In the genomic region with DNA sequence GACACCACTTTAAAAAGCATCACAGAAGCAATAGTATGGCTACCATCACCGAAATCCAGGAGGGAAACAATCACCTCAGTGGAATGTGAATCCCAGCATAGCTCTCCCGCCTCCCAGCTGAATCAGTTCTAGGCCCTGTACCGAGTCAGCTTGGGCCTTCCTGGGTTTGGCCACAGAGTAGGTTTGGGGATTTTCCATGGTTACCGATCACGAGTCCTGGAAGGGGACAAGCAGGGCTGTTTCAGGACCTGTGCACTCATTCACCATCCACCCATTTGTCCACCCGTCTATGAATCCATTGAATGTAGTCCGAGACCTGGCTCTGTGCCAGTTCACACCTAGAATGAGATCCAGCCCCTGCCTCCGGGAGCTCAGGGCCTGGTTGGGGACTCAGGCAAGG, we compare ENCODE assay signal across 15 cellular contexts.
DNase-seq lines count a peak whose midpoint lies in the region; ATAC-seq and TF ChIP-seq lines count a peak whose summit lies in the region.
"Had no signal": no experiment of that assay in that cellular context is flagged by ENCODE, and none has a peak within 500 bp of the region (broad histone marks: within the 10 kb centered on the region; RNA-seq: fewer than 3 reads in every experiment).

No MANE protein-coding gene starts in this region.

- H3K9me3 ChIP-seq in GM23248 (ENCODE audit: low read depth) (no peaks in the 10 kb centered on the region), adipocyte (ENCODE audit: control insufficient read depth, low read length) (no peaks in the 10 kb centered on the region), upper lobe of left lung (no peaks in the 10 kb centered on the region)
- H3K9me3 ChIP-seq: adrenal gland, BE2C, uterus had no signal

- TF ChIP-seq CTCF in foreskin fibroblast (IDR thresholded peaks at IDR 0.05; ENCODE audit: low read depth, low read length), result no peak
- TF ChIP-seq CTCF in upper lobe of left lung (IDR thresholded peaks at IDR 0.05), result no peak

- H3K27ac ChIP-seq in GM23248 (peak overlapping the region; percentile 70), upper lobe of left lung (peak overlapping the region in 2 of 4 donors; percentile 57 to 78)
- H3K27ac ChIP-seq: uterus, VCaP had no signal

- H3K36me3 ChIP-seq in GM23248 (ENCODE audit: low read depth) (peaks cover 6% of the 10 kb centered on the region; the same call in 1 of the 2 replicates), adipocyte (ENCODE audit: control insufficient read depth, insufficient read depth, low read length, severe bottlenecking) (peaks cover 44% of the 10 kb centered on the region), upper lobe of left lung (peaks cover 0 to 64% (median 40%) of the 10 kb centered on the region in 4 donors)
- H3K36me3 ChIP-seq: BE2C, uterus had no signal

- no peaks in the 10 kb centered on the region for H3K79me2 ChIP-seq in GM23248 (ENCODE audit: insufficient read depth)

- H3K9ac ChIP-seq in GM23248 (peak overlapping the region; percentile 17; the same call in 1 of the 2 replicates), adipocyte (ENCODE audit: low read length) (peak overlapping the region; percentile 75)

- H3F3A ChIP-seq in GM23248 (ENCODE audit: insufficient read depth), result peaks cover 8% of the 10 kb centered on the region

- peaks cover 32% of the 10 kb centered on the region for H3K4me1 ChIP-seq in GM23248 (ENCODE audit: insufficient read depth)
- H3K4me1 ChIP-seq in adipocyte (ENCODE audit: control insufficient read depth, insufficient read depth, low read length), result peaks cover 49% of the 10 kb centered on the region
- peaks cover 7 to 15% (median 10%) of the 10 kb centered on the region in 4 donors for H3K4me1 ChIP-seq in upper lobe of left lung
- H3K4me1 ChIP-seq: BE2C, uterus had no signal

- H4K20me1 ChIP-seq in GM23248 (ENCODE audit: insufficient read depth), result no peaks in the 10 kb centered on the region

- in situ Hi-C loops in GM23248 (cut with MboI), result no loop called here

- peak; percentile 68 for DNase-seq in A172 (ENCODE audit: low spot score)
- DNase-seq in GM23248, result peak; percentile 91
- peak; percentile 44 for DNase-seq in adipocyte (ENCODE audit: low read depth)
- DNase-seq in foreskin fibroblast, result peak; percentile 26 to 64
- no peak for DNase-seq in upper lobe of left lung
- DNase-seq in NCI-H2107 treated with DMSO at 0.1 percent for 48 hours (lab: John Stamatoyannopoulos, UW; ENCODE audit: unreplicated experiment), result no peak
- no peak for DNase-seq in middle frontal gyrus (ENCODE audit: extremely low spot score, low spot score)
- DNase-seq in NCI-H1092 (lab: John Stamatoyannopoulos, UW), result no peak
- DNase-seq: adrenal gland, BE2C, NCI-H510A treated with DMSO at 0.1 percent for 48 hours, SIG-M5, uterus had no signal

- no peak overlapping the region for H3K4me3 ChIP-seq in GM23248
- H3K4me3 ChIP-seq in adipocyte (ENCODE audit: low read length), result no peak overlapping the region
- H3K4me3 ChIP-seq in foreskin fibroblast (ENCODE audit: low read depth in 1 of 2, low read length in 2 of 2), result no peak overlapping the region
- H3K4me3 ChIP-seq in upper lobe of left lung, result no peak overlapping the region
- H3K4me3 ChIP-seq: adrenal gland, skin epidermis, uterus had no signal

- H3K4me2 ChIP-seq in GM23248 (ENCODE audit: unreplicated experiment), result peak overlapping the region; percentile 41

- no peaks in the 10 kb centered on the region for H3K9me2 ChIP-seq in GM23248 (ENCODE audit: insufficient read depth)

- no peak for TF ChIP-seq EP300 in upper lobe of left lung (IDR thresholded peaks at IDR 0.05)

- H3K27me3 ChIP-seq in GM23248 (replicated peaks; ENCODE audit: insufficient read depth) (no peaks in the 10 kb centered on the region), adipocyte (replicated peaks; ENCODE audit: control insufficient read depth, insufficient read depth, low read length) (no peaks in the 10 kb centered on the region), upper lobe of left lung (no peaks in the 10 kb centered on the region)
- H3K27me3 ChIP-seq: adrenal gland, BE2C, uterus had no signal

- H2AFZ ChIP-seq in GM23248, result no peak overlapping the region

- ATAC-seq in upper lobe of left lung (ENCODE audit: low FRiP score in 2 of 2), result no peak

- WGBS in GM23248 (ENCODE audit: low coverage in 1 of 2, low lambda C conversion rate in 2 of 2, missing lambda C conversion rate in 2 of 2), 2 experiments, result 28 to 30% methylated on average over 8 of the region's 8 CpGs
- 78 to 80% methylated on average over 6 to 8 of the region's 8 CpGs for WGBS in upper lobe of left lung, 2 donors

- no peak for TF ChIP-seq POLR2A in upper lobe of left lung (IDR thresholded peaks at IDR 0.05)

Comparison
In these comparisons a context has a peak if more than half of its experiments do, and no peak if none do; other contexts are left out.
1. DNase-seq: peak in A172 (single experiment), GM23248 (single experiment), adipocyte (single experiment) and foreskin fibroblast (2 of 2); none in upper lobe of left lung (0 of 2), NCI-H2107 treated with DMSO at 0.1 percent for 48 hours (single experiment), middle frontal gyrus (single experiment) and NCI-H1092 (single experiment).